1 cellular context compared by ENCODE assay signal in the genomic region with DNA sequence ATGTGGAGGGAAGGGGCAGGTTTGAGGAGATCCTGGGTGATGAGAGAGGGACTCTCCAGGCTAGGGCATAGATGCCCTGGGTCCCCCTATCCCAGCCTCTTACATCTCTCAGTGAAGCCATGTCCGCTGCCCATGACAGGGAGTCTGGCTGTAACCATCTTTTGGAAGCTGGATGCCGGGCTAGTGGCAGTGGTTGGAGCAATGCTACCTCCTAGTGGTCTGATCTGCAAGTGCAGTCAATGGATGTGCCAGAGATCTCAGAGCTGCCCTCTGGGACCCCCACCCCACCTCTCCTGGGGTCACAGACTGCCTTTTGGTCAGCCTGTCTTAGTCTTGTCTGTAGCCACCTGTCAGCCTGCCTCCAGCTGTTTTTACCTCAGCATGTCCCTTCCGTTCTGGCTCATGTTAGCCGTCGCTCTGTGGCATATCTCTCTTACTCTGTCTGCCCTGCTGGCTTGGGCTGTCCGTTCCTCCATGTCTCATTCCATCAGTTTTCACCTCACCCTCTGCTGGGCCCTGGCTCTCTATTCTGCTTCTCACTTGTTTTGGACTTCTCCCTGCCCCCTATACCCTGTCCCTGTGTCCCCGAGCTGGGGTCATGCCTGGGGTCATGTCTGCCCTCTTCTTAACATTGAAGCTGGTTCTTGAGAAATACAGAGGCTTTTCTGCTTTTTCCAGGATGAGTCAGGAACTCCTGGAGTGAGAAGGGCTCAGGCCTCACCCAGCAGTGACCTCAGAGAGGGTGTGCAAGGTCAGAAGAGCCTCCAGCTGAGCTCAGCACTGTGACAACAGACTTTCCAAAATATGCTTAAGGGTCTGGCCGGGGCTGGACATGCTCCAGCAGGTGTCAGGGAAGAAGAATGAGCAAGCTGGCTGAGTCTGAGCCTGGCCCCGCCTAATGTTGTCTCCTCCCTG.
TF ChIP-seq lines count a peak whose summit lies in the region.

No MANE protein-coding gene starts in this region.

TF ChIP-seq in K562, 482 proteins besides CTCF, POLR2A, EP300 and RAD21 (continued from another document):
- TF ChIP-seq HMBOX1 (IDR thresholded peaks at IDR 0.05), result no peak
- no peak for TF ChIP-seq FOXK1 (CRISPR knock-in tag; IDR thresholded peaks at IDR 0.05; ENCODE audit: borderline replicate concordance)
- TF ChIP-seq, protein P1, sequence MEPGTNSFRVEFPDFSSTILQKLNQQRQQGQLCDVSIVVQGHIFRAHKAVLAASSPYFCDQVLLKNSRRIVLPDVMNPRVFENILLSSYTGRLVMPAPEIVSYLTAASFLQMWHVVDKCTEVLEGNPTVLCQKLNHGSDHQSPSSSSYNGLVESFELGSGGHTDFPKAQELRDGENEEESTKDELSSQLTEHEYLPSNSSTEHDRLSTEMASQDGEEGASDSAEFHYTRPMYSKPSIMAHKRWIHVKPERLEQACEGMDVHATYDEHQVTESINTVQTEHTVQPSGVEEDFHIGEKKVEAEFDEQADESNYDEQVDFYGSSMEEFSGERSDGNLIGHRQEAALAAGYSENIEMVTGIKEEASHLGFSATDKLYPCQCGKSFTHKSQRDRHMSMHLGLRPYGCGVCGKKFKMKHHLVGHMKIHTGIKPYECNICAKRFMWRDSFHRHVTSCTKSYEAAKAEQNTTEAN (CRISPR knock-in tag; IDR thresholded peaks at IDR 0.05), result no peak
- peak; percentile 85; the same call in 1 of the 2 replicates for TF ChIP-seq STAG1 (CRISPR knock-in tag; IDR thresholded peaks at IDR 0.05; ENCODE audit: borderline replicate concordance)
- TF ChIP-seq ZNF512 (tag; IDR thresholded peaks at IDR 0.05), result no peak
- peak in 1 of 2 experiments; percentile 31; a peak in 1 of 4 replicates for TF ChIP-seq TEAD1 (CRISPR knock-in tag; IDR thresholded peaks at IDR 0.05)
- peak; percentile 79 for TF ChIP-seq ARID2 (IDR thresholded peaks at IDR 0.05)
- TF ChIP-seq, protein P2, sequence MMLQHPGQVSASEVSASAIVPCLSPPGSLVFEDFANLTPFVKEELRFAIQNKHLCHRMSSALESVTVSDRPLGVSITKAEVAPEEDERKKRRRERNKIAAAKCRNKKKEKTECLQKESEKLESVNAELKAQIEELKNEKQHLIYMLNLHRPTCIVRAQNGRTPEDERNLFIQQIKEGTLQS (IDR thresholded peaks at IDR 0.05), result peak; percentile 46; the same call in 1 of the 2 replicates
- TF ChIP-seq, protein P2 (CRISPR knock-in tag; conservative IDR thresholded peaks at IDR 0.05), result no peak
- no peak for TF ChIP-seq DACH1 (IDR thresholded peaks at IDR 0.05; ENCODE audit: partially characterized antibody)
- no peak for TF ChIP-seq ZEB2 (IDR thresholded peaks at IDR 0.05)
- TF ChIP-seq CTBP1 (IDR thresholded peaks at IDR 0.05; ENCODE audit: borderline replicate concordance), result peak; percentile 28; the same call in 1 of the 2 replicates
- TF ChIP-seq CREM (IDR thresholded peaks at IDR 0.05; ENCODE audit: low read depth), result peak; percentile 29; the same call in 1 of the 2 replicates
- no peak for TF ChIP-seq ZNF589 (CRISPR knock-in tag; IDR thresholded peaks at IDR 0.05; ENCODE audit: low read depth)
- TF ChIP-seq ZNF79 (CRISPR knock-in tag; IDR thresholded peaks at IDR 0.05; ENCODE audit: low read depth), result no peak
- no peak for TF ChIP-seq MCM5 (IDR thresholded peaks at IDR 0.05; ENCODE audit: low read depth)
- TF ChIP-seq ZNF436 (CRISPR knock-in tag; IDR thresholded peaks at IDR 0.05), result no peak
- no peak for TF ChIP-seq RHOXF2B (CRISPR knock-in tag; conservative IDR thresholded peaks at IDR 0.05)
- no peak for TF ChIP-seq TRIM24 (IDR thresholded peaks at IDR 0.05)
- TF ChIP-seq PKNOX1 (IDR thresholded peaks at IDR 0.05), result 0 out of 2 replicates have a peak, but pooled peaks have one; percentile 11
- TF ChIP-seq IRF2 (CRISPR knock-in tag; IDR thresholded peaks at IDR 0.05), result no peak
- no peak for TF ChIP-seq ADNP (tag; IDR thresholded peaks at IDR 0.05)
- TF ChIP-seq SUPT5H (IDR thresholded peaks at IDR 0.05), result no peak
- peak; percentile 21 to 61; a peak in 1 of 4 replicates for TF ChIP-seq MAZ (CRISPR knock-in tag; conservative IDR thresholded peaks at IDR 0.05 in 1 of 2, IDR thresholded peaks at IDR 0.05 in 1 of 2)
- TF ChIP-seq ASH1L (IDR thresholded peaks at IDR 0.05; ENCODE audit: borderline replicate concordance, low read depth, partially characterized antibody), result no peak
